9 cellular contexts compared by ENCODE assay signal in genomic region chr3:37956353-37957184, GRCh38. TPM values are rescaled to one million over a fixed set of nuclear protein-coding genes. Genes with fewer than 3 reads are reported as not detected.
DNase-seq lines count a peak whose midpoint lies in the region; TF ChIP-seq lines count a peak whose summit lies in the region.
"Had no signal": no experiment of that assay in that cellular context is flagged by ENCODE, and none has a peak within 500 bp of the region (broad histone marks: within the 10 kb centered on the region; RNA-seq: fewer than 3 reads in every experiment).

No MANE protein-coding gene starts in this region.

- H3K27ac ChIP-seq in caudate nucleus (ENCODE audit: low read depth, low read length) (peak overlapping the region; percentile 79), muscle layer of duodenum (ENCODE audit: low read length) (peak overlapping the region; percentile 16), transverse colon (peak overlapping the region; percentile 55 to 76 (median 68))

- H3K9me3 ChIP-seq in muscle layer of duodenum (ENCODE audit: control insufficient read depth in 1 of 2, low read length in 2 of 2): no peaks in the 10 kb centered on the region
- H3K9me3 ChIP-seq in transverse colon: no peaks in the 10 kb centered on the region

- WGBS in transverse colon (ENCODE audit: low coverage in 1 of 2), 2 donors: 27 to 49% methylated on average over 2 of the region's 2 CpGs
- WGBS in lower leg skin, 2 donors: 58 to 82% methylated on average over 2 of the region's 2 CpGs

- H3K4me1 ChIP-seq in muscle layer of duodenum (ENCODE audit: control insufficient read depth in 1 of 2, insufficient read depth in 2 of 2, low read length in 2 of 2): peaks cover 10 to 33% of the 10 kb centered on the region in 2 donors
- H3K4me1 ChIP-seq in transverse colon: peaks cover 23 to 52% (median 27%) of the 10 kb centered on the region in 4 donors

- peaks cover 33% of the 10 kb centered on the region for H3K4me1 Mint-ChIP-seq in activated naive CD4-positive, alpha-beta T cell treated with anti-CD3 and anti-CD28 coated beads, Interleukin-2, amount 50 U/mL, for 24 hours

- TF ChIP-seq CTCF in transverse colon (IDR thresholded peaks at IDR 0.05) (no peak), lower leg skin (IDR thresholded peaks at IDR 0.05) (no peak)

- DNase-seq in activated naive CD4-positive, alpha-beta T cell treated with anti-CD3 and anti-CD28 coated beads, Interleukin-2, amount 50 U/mL, for 16 hours: no peak
- DNase-seq in caudate nucleus (lab: John Stamatoyannopoulos, UW): no peak
- no peak for DNase-seq in transverse colon
- no peak for DNase-seq in hepatic stellate cell (ENCODE audit: low spot score)
- DNase-seq in stimulated activated CD8-positive, alpha-beta memory T cell treated with anti-CD3 and anti-CD28 coated beads, Interleukin-4, amount 100 ng/mL, for 48 hours: no peak
- DNase-seq in lower leg skin (ENCODE audit: low spot score in 2 of 2): no peak
- DNase-seq: stimulated activated CD4-positive, alpha-beta T cell treated with anti-CD3 and anti-CD28 coated beads, Interleukin-4, amount 100 ng/mL, for 24 hours had no signal

- TF ChIP-seq POLR2A in transverse colon (IDR thresholded peaks at IDR 0.05): no peak
- TF ChIP-seq POLR2A in lower leg skin (IDR thresholded peaks at IDR 0.05): no peak

- H3K4me3 Mint-ChIP-seq in activated naive CD4-positive, alpha-beta T cell treated with anti-CD3 and anti-CD28 coated beads, Interleukin-2, amount 50 U/mL, for 24 hours: peak overlapping the region; percentile 19

- H3K36me3 Mint-ChIP-seq in activated naive CD4-positive, alpha-beta T cell treated with anti-CD3 and anti-CD28 coated beads, Interleukin-2, amount 50 U/mL, for 24 hours: no peaks in the 10 kb centered on the region

- H3K27me3 Mint-ChIP-seq in activated naive CD4-positive, alpha-beta T cell treated with anti-CD3 and anti-CD28 coated beads, Interleukin-2, amount 50 U/mL, for 24 hours: no peaks in the 10 kb centered on the region

- no peaks in the 10 kb centered on the region for H3K9me3 Mint-ChIP-seq in activated naive CD4-positive, alpha-beta T cell treated with anti-CD3 and anti-CD28 coated beads, Interleukin-2, amount 50 U/mL, for 24 hours

- TF ChIP-seq EP300 in transverse colon (IDR thresholded peaks at IDR 0.05; ENCODE audit: low read depth): no peak

- H3K36me3 ChIP-seq in muscle layer of duodenum (ENCODE audit: control insufficient read depth in 1 of 2, insufficient read depth in 2 of 2, low read length in 2 of 2) (no peaks in the 10 kb centered on the region), transverse colon (no peaks in the 10 kb centered on the region)

- in situ Hi-C loops in transverse colon (cut with MboI; ENCODE audit: low pct_ligation_motif_present in 1 of 4, low pct_unique_long_range_greater_than_20kb in 1 of 4, low sequenced_read_pairs in 3 of 4): no loop called here

- peak overlapping the region; percentile 78 for H3K27ac Mint-ChIP-seq in activated naive CD4-positive, alpha-beta T cell treated with anti-CD3 and anti-CD28 coated beads, Interleukin-2, amount 50 U/mL, for 24 hours

- H3K27me3 ChIP-seq in muscle layer of duodenum (ENCODE audit: low read depth, low read length) (no peaks in the 10 kb centered on the region), transverse colon (no peaks in the 10 kb centered on the region)

- intact Hi-C loops in transverse colon (cut with DNase I; ENCODE audit: low total_unique reads) (no loop called here), lower leg skin (cut with DNase I; ENCODE audit: low total_unique reads) (no loop called here)

- H3K4me3 ChIP-seq in muscle layer of duodenum (ENCODE audit: low read depth in 1 of 2, low read length in 2 of 2) (no peak overlapping the region), transverse colon (no peak overlapping the region), lower leg skin (ENCODE audit: low read depth, poor library complexity, severe bottlenecking) (no peak overlapping the region)

RNA-seq across cellular contexts. Expression of gene VILL, which starts 34.0 kb away (rescaled TPM):
- 100 to 1,000 TPM; 112 to 214 (median 172) TPM for total RNA-seq in transverse colon
- total RNA-seq in lower leg skin: 10 to 100 TPM in 3 of 4 donors, 1 to 10 TPM in 1; 8.9 to 20.1 (median 18.0) TPM

Comparison
In these comparisons a context has a peak if more than half of its experiments do, and no peak if none do; other contexts are left out.
1. H3K27ac ChIP-seq: peak in every context shown above with its lines; median percentile 79 in caudate nucleus; 68 in transverse colon; 16 in muscle layer of duodenum.
2. RNA of gene VILL, which starts 34.0 kb away (total RNA-seq): 112 to 214 TPM in transverse colon; 8.9 to 20.1 TPM in lower leg skin; every median in the first group is over 4 times any median in the second.